ENCODE assay signal across 17 cellular contexts in the genomic region with DNA sequence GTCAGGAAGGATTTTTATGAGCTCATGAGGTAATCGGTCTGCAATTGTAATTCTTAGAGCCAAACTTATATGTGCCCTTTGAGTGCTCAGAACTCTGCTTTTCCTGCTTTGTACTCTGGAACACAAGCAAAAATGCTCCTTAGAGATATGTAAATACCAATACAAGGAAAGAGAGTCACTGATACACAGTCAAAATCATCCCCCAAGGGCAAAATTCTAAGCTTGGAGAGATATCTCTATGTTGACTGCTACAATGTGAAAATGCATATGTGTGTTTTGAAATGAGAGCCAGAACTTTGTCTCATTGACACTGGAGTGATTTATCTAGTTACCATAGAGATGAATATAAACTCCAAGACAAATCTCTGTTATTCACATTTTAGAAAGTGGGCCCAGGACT.
DNase-seq lines count a peak whose midpoint lies in the region; ATAC-seq, FAIRE-seq and TF ChIP-seq lines count a peak whose summit lies in the region.
"Had no signal": no experiment of that assay in that cellular context is flagged by ENCODE, and none has a peak within 500 bp of the region (broad histone marks: within the 10 kb centered on the region; RNA-seq: fewer than 3 reads in every experiment).

No MANE protein-coding gene starts in this region.

- TF ChIP-seq CTCF in HFFc6 (IDR thresholded peaks at IDR 0.05) = no peak
- no peak for TF ChIP-seq CTCF in mesothelial cell of epicardium (IDR thresholded peaks at IDR 0.05; ENCODE audit: unreplicated experiment)
- TF ChIP-seq CTCF in D721Med (IDR thresholded peaks at IDR 0.05; ENCODE audit: insufficient read depth, missing control alignments) = no peak

- intact Hi-C loops in aorta (cut with DNase I) (no loop called here), left cardiac atrium (cut with DNase I) (no loop called here)

- H3K27ac ChIP-seq in aorta (ENCODE audit: low read depth in 1 of 2, low read length in 2 of 2) = no peak overlapping the region
- H3K27ac ChIP-seq: BLaER1 treated with 17β-estradiol and CSF1 and Interleukin-3, amounts not matched to agents 10 nM and 100 nM had no signal

- no peak overlapping the region for H3K4me3 ChIP-seq in aorta (ENCODE audit: low read length in 2 of 2)
- H3K4me3 ChIP-seq: BLaER1 treated with 17β-estradiol and CSF1 and Interleukin-3, amounts not matched to agents 10 nM and 100 nM; K562 had no signal

- WGBS in aorta, 2 donors = 12 to 19% methylated on average over 1 of the region's 1 CpG

- peaks cover 74% of the 10 kb centered on the region for H3K4me1 Mint-ChIP-seq in HFFc6 (ENCODE audit: low read depth)
- peaks cover 23% of the 10 kb centered on the region for H3K4me1 Mint-ChIP-seq in mesothelial cell of epicardium
- H3K4me1 Mint-ChIP-seq: B cell; CD8-positive, alpha-beta memory T cell; H9 had no signal

- no peaks in the 10 kb centered on the region for H3K36me3 ChIP-seq in aorta (ENCODE audit: control insufficient read depth in 1 of 2, insufficient read depth in 2 of 2, low read length in 1 of 2)
- H3K36me3 ChIP-seq: BLaER1 treated with 17β-estradiol and CSF1 and Interleukin-3, amounts not matched to agents 10 nM and 100 nM had no signal

- ATAC-seq in aorta (ENCODE audit: low FRiP score) = peak; percentile 22
- ATAC-seq in left cardiac atrium = no peak
- ATAC-seq: K562 had no signal

- no peaks in the 10 kb centered on the region for H3K9me3 ChIP-seq in aorta (ENCODE audit: control insufficient read depth, low read length)
- H3K9me3 ChIP-seq: BLaER1 treated with 17β-estradiol and CSF1 and Interleukin-3, amounts not matched to agents 10 nM and 100 nM had no signal

- H3K27me3 Mint-ChIP-seq in HFFc6 (ENCODE audit: insufficient read depth) (no peaks in the 10 kb centered on the region), mesothelial cell of epicardium (ENCODE audit: low read depth) (no peaks in the 10 kb centered on the region)
- H3K27me3 Mint-ChIP-seq: B cell; CD8-positive, alpha-beta memory T cell had no signal

- peak; percentile 29 for DNase-seq in EL
- DNase-seq in HFFc6 = no peak
- DNase-seq in mesothelial cell of epicardium (ENCODE audit: low spot score in 2 of 2, unreplicated experiment in 2 of 2) = no peak
- no peak for DNase-seq in aorta
- DNase-seq in left cardiac atrium = no peak
- DNase-seq in D721Med (ENCODE audit: insufficient read length, low spot score) = no peak
- DNase-seq in NCI-H2107 treated with DMSO at 0.1 percent for 48 hours (lab: John Stamatoyannopoulos, UW; ENCODE audit: unreplicated experiment) = no peak
- DNase-seq: CD8-positive, alpha-beta memory T cell; COR-L47; GF-D8; H9; IMR-90 had no signal

- H3K36me3 Mint-ChIP-seq in HFFc6 (ENCODE audit: low read depth) (peaks cover 27% of the 10 kb centered on the region), mesothelial cell of epicardium (peaks cover 4% of the 10 kb centered on the region)
- H3K36me3 Mint-ChIP-seq: CD8-positive, alpha-beta memory T cell had no signal

- H3K27ac Mint-ChIP-seq in HFFc6 (peak overlapping the region; percentile 82), mesothelial cell of epicardium (peak overlapping the region; percentile 35)
- H3K27ac Mint-ChIP-seq: B cell; CD8-positive, alpha-beta memory T cell; H9 had no signal

- no peaks in the 10 kb centered on the region for H3K4me1 ChIP-seq in aorta (ENCODE audit: control insufficient read depth in 1 of 2, insufficient read depth in 2 of 2, low read length in 2 of 2)
- H3K4me1 ChIP-seq: BLaER1 treated with 17β-estradiol and CSF1 and Interleukin-3, amounts not matched to agents 10 nM and 100 nM had no signal

- H3K9me3 Mint-ChIP-seq in HFFc6 = no peaks in the 10 kb centered on the region
- H3K9me3 Mint-ChIP-seq in mesothelial cell of epicardium = peaks cover 19% of the 10 kb centered on the region
- H3K9me3 Mint-ChIP-seq: CD8-positive, alpha-beta memory T cell; H9 had no signal

- H3K4me3 Mint-ChIP-seq in HFFc6 (peak overlapping the region; percentile 39; the same call in 1 of the 2 replicates), mesothelial cell of epicardium (no peak overlapping the region)
- H3K4me3 Mint-ChIP-seq: B cell, H9 had no signal

- no peak for FAIRE-seq in D721Med (lab: Jason Lieb, UNC)
- FAIRE-seq: H1, HTR-8/SVneo, K562 had no signal

- no peaks in the 10 kb centered on the region for H3K27me3 ChIP-seq in aorta (ENCODE audit: control insufficient read depth in 1 of 2, insufficient read depth in 2 of 2, low read length in 1 of 2)
- H3K27me3 ChIP-seq: BLaER1 treated with 17β-estradiol and CSF1 and Interleukin-3, amounts not matched to agents 10 nM and 100 nM had no signal
